1 cellular context compared by ENCODE assay signal in genomic region chr3:128366136-128366535, GRCh38.
TF ChIP-seq lines count a peak whose summit lies in the region.

No MANE protein-coding gene starts in this region.

TF ChIP-seq in H1, 55 proteins besides CTCF, POLR2A, EP300 and RAD21 (continued from another document):
- TF ChIP-seq CHD7 (IDR thresholded peaks at IDR 0.05; ENCODE audit: insufficient replicate concordance, low read length), result no peak
- TF ChIP-seq SUZ12 (IDR thresholded peaks at IDR 0.05; ENCODE audit: low read length), result no peak
- TF ChIP-seq CHD2 (IDR thresholded peaks at IDR 0.05; ENCODE audit: low read length), result no peak
- no peak for TF ChIP-seq EGR1 (IDR thresholded peaks at IDR 0.05; ENCODE audit: borderline replicate concordance, low read depth, low read length)
- TF ChIP-seq ZNF274 (IDR thresholded peaks at IDR 0.05; ENCODE audit: borderline replicate concordance, extremely low read depth, low read length), result no peak
- TF ChIP-seq SIRT6 (IDR thresholded peaks at IDR 0.05; ENCODE audit: low read length), result no peak
- no peak for TF ChIP-seq MAFK (IDR thresholded peaks at IDR 0.05; ENCODE audit: low read depth, low read length)
- no peak for TF ChIP-seq CBX5 (IDR thresholded peaks at IDR 0.05; ENCODE audit: low read depth, low read length)
- no peak for TF ChIP-seq JUN (IDR thresholded peaks at IDR 0.05; ENCODE audit: low read depth, low read length)
